ENCODE assay signal across 11 cellular contexts in the genomic region with DNA sequence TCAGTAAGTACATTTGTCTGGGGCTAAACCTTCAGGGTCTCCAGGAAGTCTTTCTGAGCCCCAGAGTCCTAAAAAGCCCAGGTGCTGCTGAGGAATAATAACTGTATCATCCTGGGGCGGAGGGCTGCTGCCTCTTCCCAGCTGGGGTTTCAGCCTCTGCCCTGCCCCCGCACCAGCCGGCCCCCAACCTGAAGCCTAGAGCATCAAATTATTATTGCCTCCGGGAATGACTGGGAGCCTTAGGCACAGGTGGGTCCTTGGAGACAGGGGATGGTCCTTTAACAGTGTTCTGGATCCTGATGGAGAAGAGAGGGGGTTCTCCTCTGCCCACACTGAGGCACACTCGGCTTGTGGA.
A peak's percentile ranks its signal among the peaks of the same experiment; 100 is the strongest.
DNase-seq lines count a peak whose midpoint lies in the region; TF ChIP-seq lines count a peak whose summit lies in the region.
"Had no signal": no experiment of that assay in that cellular context is flagged by ENCODE, and none has a peak within 500 bp of the region (broad histone marks: within the 10 kb centered on the region; RNA-seq: fewer than 3 reads in every experiment).

No MANE protein-coding gene starts in this region.

- H3K36me3 ChIP-seq in NT2/D1 (ENCODE audit: insufficient read depth, insufficient read length, low read length) (peaks cover 9% of the 10 kb centered on the region), brain microvascular endothelial cell (replicated peaks) (peaks cover 11% of the 10 kb centered on the region), osteoblast (ENCODE audit: insufficient read depth, low read length) (no peaks in the 10 kb centered on the region), BE2C (no peaks in the 10 kb centered on the region)

- H2AFZ ChIP-seq in osteoblast (ENCODE audit: low read length), result no peak overlapping the region

- peak overlapping the region; percentile 72 for H3K4me2 ChIP-seq in osteoblast (ENCODE audit: insufficient read depth, low read length)

- H3K27ac ChIP-seq in brain microvascular endothelial cell, result peak overlapping the region; percentile 44
- peak overlapping the region; percentile 92 for H3K27ac ChIP-seq in osteoblast (ENCODE audit: low read depth, low read length)

- H3K9me3 ChIP-seq in NT2/D1 (ENCODE audit: insufficient read depth, low read length) (no peaks in the 10 kb centered on the region), osteoblast (ENCODE audit: low read depth, low read length) (no peaks in the 10 kb centered on the region), BE2C (no peaks in the 10 kb centered on the region)

- in situ Hi-C loops in brain microvascular endothelial cell (cut with HindIII; ENCODE audit: low pct_ligation_motif_present, low sequenced_read_pairs) (no loop called here), KBM-7 (cut with MboI; ENCODE audit: low pct_unique_long_range_greater_than_20kb, low sequenced_read_pairs) (no loop called here)

- peaks cover 59% of the 10 kb centered on the region for H3K79me2 ChIP-seq in osteoblast (ENCODE audit: insufficient read depth, low read length)

- H3K4me1 ChIP-seq in NT2/D1 (ENCODE audit: insufficient read depth, insufficient read length) (peaks cover 31% of the 10 kb centered on the region), osteoblast (ENCODE audit: insufficient read depth, low read length) (peaks cover 51% of the 10 kb centered on the region), BE2C (peaks cover 6% of the 10 kb centered on the region)

- no peak for TF ChIP-seq CTCF in brain microvascular endothelial cell (IDR thresholded peaks at IDR 0.05; ENCODE audit: low read depth, low read length, missing control alignments)
- no peak for TF ChIP-seq CTCF in osteoblast (IDR thresholded peaks at IDR 0.05; ENCODE audit: extremely low read depth, low read depth, low read length)
- TF ChIP-seq CTCF in BE2C (IDR thresholded peaks at IDR 0.05; ENCODE audit: low read depth, low read length), result no peak

- no peak overlapping the region for H3K4me3 ChIP-seq in NT2/D1 (ENCODE audit: insufficient read length, low read depth)
- no peak overlapping the region for H3K4me3 ChIP-seq in brain microvascular endothelial cell (ENCODE audit: low read depth, low read length)
- H3K4me3 ChIP-seq in osteoblast (ENCODE audit: insufficient read depth, low read length), result peak overlapping the region; percentile 38
- H3K4me3 ChIP-seq in BE2C (ENCODE audit: low read depth, low read length), result no peak overlapping the region

- H4K20me1 ChIP-seq in osteoblast (ENCODE audit: insufficient read depth, low read length), result peaks cover 72% of the 10 kb centered on the region

- H3K27me3 ChIP-seq in NT2/D1 (ENCODE audit: insufficient read depth, insufficient read length), result no peaks in the 10 kb centered on the region
- peaks cover 3% of the 10 kb centered on the region for H3K27me3 ChIP-seq in brain microvascular endothelial cell (replicated peaks)
- H3K27me3 ChIP-seq in osteoblast (ENCODE audit: insufficient read depth, low read length), result no peaks in the 10 kb centered on the region
- no peaks in the 10 kb centered on the region for H3K27me3 ChIP-seq in BE2C

- DNase-seq in COLO668 (lab: John Stamatoyannopoulos, UW; ENCODE audit: unreplicated experiment), result peak; percentile 49
- DNase-seq in NT2/D1 (ENCODE audit: low read depth, low spot score), result no peak
- DNase-seq in brain microvascular endothelial cell, result no peak
- no peak for DNase-seq in osteoblast (ENCODE audit: insufficient read length, low spot score, missing footprints)
- DNase-seq in BE2C, result no peak
- no peak for DNase-seq in stimulated activated naive CD4-positive, alpha-beta T cell (lab: John Stamatoyannopoulos, UW)
- DNase-seq in KBM-7, result no peak
- DNase-seq: NK-92 treated with Interleukin-12 subunit alpha and Interleukin-12 subunit beta, amount 100 ng/mL, for 24 hours; SIG-M5; stimulated activated CD4-positive, alpha-beta T cell treated with anti-CD3 and anti-CD28 coated beads, Interleukin-4, amount 100 ng/mL, for 1 hour; stimulated activated naive B cell treated with anti-CD40 and anti-IgM and Interleukin-4, amounts not matched to agents 10 μg/mL and 1 μg/mL and 100 μg/mL, for 72 hours had no signal

- H3K9ac ChIP-seq in NT2/D1 (ENCODE audit: insufficient read length, low read depth), result peak overlapping the region; percentile 44
